In genomic region chr6:51001399-51001798, GRCh38 we compare ENCODE assay signal across 28 cellular contexts.
"Had no signal": no experiment of that assay in that cellular context is flagged by ENCODE, and none has a peak within 500 bp of the region (broad histone marks: within the 10 kb centered on the region; RNA-seq: fewer than 3 reads in every experiment).

No MANE protein-coding gene starts in this region.

- H3K9me3 ChIP-seq: lower lobe of right lung, pancreas, prostate gland, sigmoid colon, spleen, suprapubic skin, thoracic aorta, tibial artery, upper lobe of right lung had no signal

- H3K27me3 ChIP-seq: pancreas, sigmoid colon, spleen, suprapubic skin, tibial artery, upper lobe of right lung had no signal

- H3K4me3 Mint-ChIP-seq: immature natural killer cell; naive thymus-derived CD8-positive, alpha-beta T cell; nephron; neural crest cell; stimulated activated effector memory CD8-positive, alpha-beta T cell treated with anti-CD3 and anti-CD28 coated beads, Interleukin-12 subunit alpha, Interleukin-12 subunit beta, amount 100 ng/mL, for 72 hours; stimulated activated naive CD8-positive, alpha-beta T cell treated with anti-CD3 and anti-CD28 coated beads, Interleukin-15, Interleukin-2, amounts not matched to agents 100 ng/mL and 50 ng/mL, for 24 hours had no signal

- H3K27ac ChIP-seq: left ventricle myocardium inferior, lower lobe of right lung, pancreas, prostate gland, sigmoid colon, spleen, suprapubic skin, thoracic aorta, tibial artery, upper lobe of right lung had no signal

- DNase-seq: head of caudate nucleus; hypothalamus; immature natural killer cell; kidney; left colon; left ventricle myocardium inferior; lower lobe of right lung; naive thymus-derived CD8-positive, alpha-beta T cell; nucleus accumbens; pancreas; posterior cingulate gyrus; retina; right cardiac atrium; sigmoid colon; small intestine; spleen; stimulated activated CD4-positive, alpha-beta T cell treated with anti-CD3 and anti-CD28 coated beads, Interleukin-4, amount 100 ng/mL, for 24 hours; stimulated activated naive CD4-positive, alpha-beta T cell; tibial artery; trophoblast cell; upper lobe of right lung had no signal

- ATAC-seq: left colon; lower lobe of right lung; naive thymus-derived CD8-positive, alpha-beta T cell; pancreas; right cardiac atrium; stimulated activated effector memory CD8-positive, alpha-beta T cell treated with anti-CD3 and anti-CD28 coated beads, Interleukin-12 subunit alpha, Interleukin-12 subunit beta, amount 100 ng/mL, for 72 hours; upper lobe of right lung had no signal

- H3K9me3 Mint-ChIP-seq: nephron, neural crest cell had no signal

- H3K4me3 ChIP-seq: left ventricle myocardium inferior, lower lobe of right lung, pancreas, prostate gland, sigmoid colon, spleen, suprapubic skin, thoracic aorta, tibial artery, upper lobe of right lung had no signal

- H3K36me3 Mint-ChIP-seq: immature natural killer cell; naive thymus-derived CD8-positive, alpha-beta T cell; stimulated activated effector memory CD8-positive, alpha-beta T cell treated with anti-CD3 and anti-CD28 coated beads, Interleukin-12 subunit alpha, Interleukin-12 subunit beta, amount 100 ng/mL, for 72 hours had no signal

- H3K4me1 Mint-ChIP-seq: immature natural killer cell; naive thymus-derived CD8-positive, alpha-beta T cell; nephron; neural crest cell; stimulated activated effector memory CD8-positive, alpha-beta T cell treated with anti-CD3 and anti-CD28 coated beads, Interleukin-12 subunit alpha, Interleukin-12 subunit beta, amount 100 ng/mL, for 72 hours had no signal

- H3K27me3 Mint-ChIP-seq: stimulated activated naive CD8-positive, alpha-beta T cell treated with anti-CD3 and anti-CD28 coated beads, Interleukin-15, Interleukin-2, amounts not matched to agents 100 ng/mL and 50 ng/mL, for 24 hours had no signal

- H3K4me1 ChIP-seq: left ventricle myocardium inferior, lower lobe of right lung, pancreas, prostate gland, sigmoid colon, spleen, suprapubic skin, tibial artery, upper lobe of right lung had no signal

- H3K27ac Mint-ChIP-seq: immature natural killer cell; naive thymus-derived CD8-positive, alpha-beta T cell; nephron; stimulated activated effector memory CD8-positive, alpha-beta T cell treated with anti-CD3 and anti-CD28 coated beads, Interleukin-12 subunit alpha, Interleukin-12 subunit beta, amount 100 ng/mL, for 72 hours; stimulated activated naive CD8-positive, alpha-beta T cell treated with anti-CD3 and anti-CD28 coated beads, Interleukin-15, Interleukin-2, amounts not matched to agents 100 ng/mL and 50 ng/mL, for 24 hours had no signal

- H3K36me3 ChIP-seq: left ventricle myocardium inferior, lower lobe of right lung, pancreas, prostate gland, sigmoid colon, spleen, suprapubic skin, thoracic aorta, tibial artery, upper lobe of right lung had no signal
